ENCODE assay signal across 8 cellular contexts in genomic region chr19:41364546-41365391, GRCh38. TPM values are rescaled to one million over a fixed set of nuclear protein-coding genes. Genes with fewer than 3 reads are reported as not detected.
DNase-seq lines count a peak whose midpoint lies in the region; ATAC-seq, FAIRE-seq and TF ChIP-seq lines count a peak whose summit lies in the region.

No MANE protein-coding gene starts in this region.

- peaks cover 26 to 35% (median 30%) of the 10 kb centered on the region in 3 donors for H3K4me1 Mint-ChIP-seq in T-cell

- H3K4me3 Mint-ChIP-seq in T-cell: peak overlapping the region; percentile 83 to 94 (median 89)

- H3K27me3 ChIP-seq in foreskin keratinocyte (no peaks in the 10 kb centered on the region), skeletal muscle tissue (ENCODE audit: control insufficient read depth in 3 of 3, insufficient read depth in 3 of 3, low read length in 3 of 3) (no peaks in the 10 kb centered on the region)

- H3K27ac ChIP-seq in foreskin keratinocyte (peak overlapping the region; percentile 71), skeletal muscle tissue (ENCODE audit: low read depth, low read length) (peak overlapping the region; percentile 97)

- peak; percentile 71 for DNase-seq in DMS53 (lab: John Stamatoyannopoulos, UW)
- no peak for DNase-seq in DMS53 treated with DMSO at 0.1 percent for 48 hours (lab: John Stamatoyannopoulos, UW; ENCODE audit: unreplicated experiment)
- no peak for DNase-seq in T-cell
- DNase-seq in foreskin keratinocyte: no peak
- DNase-seq in COLO829 (ENCODE audit: low spot score): no peak
- no peak for DNase-seq in H54 (ENCODE audit: insufficient read length, low spot score)
- no peak for DNase-seq in DMS79 (lab: John Stamatoyannopoulos, UW)

- TF ChIP-seq CTCF in foreskin keratinocyte (conservative IDR thresholded peaks at IDR 0.05): no peak

- H3K27me3 Mint-ChIP-seq in T-cell: no peaks in the 10 kb centered on the region

- H3K27ac Mint-ChIP-seq in T-cell: peak overlapping the region; percentile 98 to 100

- H3K4me1 ChIP-seq in foreskin keratinocyte: peaks cover 15% of the 10 kb centered on the region
- peaks cover 11 to 17% (median 13%) of the 10 kb centered on the region in 3 donors for H3K4me1 ChIP-seq in skeletal muscle tissue (ENCODE audit: control insufficient read depth in 3 of 3, insufficient read depth in 3 of 3, low read length in 3 of 3)

- H3K4me3 ChIP-seq in skeletal muscle tissue (ENCODE audit: low read length in 3 of 3): peak overlapping the region; percentile 96 to 99 (median 98)

- POLR2A ChIA-PET in T-cell (lab: Charles Lee): interaction anchor here (0.6 to 2.7 kb wide), 14 partner anchors 9 to 899 kb away, joined by 3 to 49 read pairs (median 4); partner anchors contain the start of genes BLVRB (in 1 of the 2), HNRNPUL1 (in 1 of the 2) and TGFB1 (in 1 of the 2)

- TF ChIP-seq POLR2A in H54 (IDR thresholded peaks at IDR 0.05; ENCODE audit: low read depth, low read length): no peak

- ATAC-seq in T-cell (replicated peaks in 1 of 4) (no peak), foreskin keratinocyte (no peak)

- no peaks in the 10 kb centered on the region for H3K9me3 Mint-ChIP-seq in T-cell

- H3K9ac ChIP-seq in skeletal muscle tissue (ENCODE audit: low read depth in 1 of 3, low read length in 3 of 3): peak overlapping the region; percentile 89 to 96 (median 94)

- CTCF ChIA-PET in T-cell (lab: Charles Lee): interaction anchor here in 1 of 2 donors (0.5 to 3.0 kb wide), 16 partner anchors 8 to 1078 kb away, joined by 3 to 17 read pairs (median 4); partner anchors contain the start of gene DMAC2

- no peaks in the 10 kb centered on the region for H3K9me3 ChIP-seq in skeletal muscle tissue (ENCODE audit: control insufficient read depth in 3 of 3, low read length in 3 of 3)

- no peaks in the 10 kb centered on the region for H3K36me3 Mint-ChIP-seq in T-cell

- no peaks in the 10 kb centered on the region for H3K36me3 ChIP-seq in skeletal muscle tissue (ENCODE audit: control insufficient read depth in 3 of 3, insufficient read depth in 3 of 3, low read length in 3 of 3)

- no peak for FAIRE-seq in H54 (lab: Jason Lieb, UNC)

RNA-seq across cellular contexts. Expression of gene B9D2, which starts 0.8 kb away (rescaled TPM):
- total RNA-seq in T-cell: 10 to 100 TPM; 15.3 to 27.9 (median 16.4) TPM
- 4.4 and 5.8 TPM in 2 replicates for total RNA-seq in foreskin keratinocyte
- polyA plus RNA-seq in foreskin keratinocyte: 6.7 and 8.5 TPM in 2 replicates
- total RNA-seq in skeletal muscle tissue: 2.1 TPM

RNA-seq across cellular contexts. Expression of gene TGFB1, which starts 11.0 kb away (rescaled TPM):
- total RNA-seq in T-cell (100 to 1,000 TPM; 170 to 412 (median 206) TPM), foreskin keratinocyte (26.8 and 26.9 TPM in 2 replicates), skeletal muscle tissue (3.1 TPM)
- 51.3 and 52.5 TPM in 2 replicates for polyA plus RNA-seq in foreskin keratinocyte

RNA-seq across cellular contexts. Expression of gene TMEM91, which starts 11.6 kb away (rescaled TPM):
- total RNA-seq in T-cell: 10 to 100 TPM in 3 of 5 donors, 1 to 10 TPM in 2; 9.9 to 14.7 (median 13.2) TPM
- total RNA-seq in foreskin keratinocyte: 3.2 and 4.0 TPM in 2 replicates
- 3.8 and 4.9 TPM in 2 replicates for polyA plus RNA-seq in foreskin keratinocyte
- 2.1 TPM for total RNA-seq in skeletal muscle tissue

RNA-seq across cellular contexts. Expression of gene EXOSC5, which starts 32.4 kb away (rescaled TPM):
- total RNA-seq in T-cell (10 to 100 TPM; 12.4 to 32.8 (median 27.1) TPM), foreskin keratinocyte (19.6 and 22.7 TPM in 2 replicates), skeletal muscle tissue (13.0 TPM)
- 30.2 and 35.9 TPM in 2 replicates for polyA plus RNA-seq in foreskin keratinocyte

RNA-seq across cellular contexts. Expression of gene BCKDHA, which starts 32.8 kb away (rescaled TPM):
- 10 to 100 TPM; 13.0 to 28.6 (median 27.0) TPM for total RNA-seq in T-cell
- 15.9 and 18.7 TPM in 2 replicates for total RNA-seq in foreskin keratinocyte
- 16.9 and 18.6 TPM in 2 replicates for polyA plus RNA-seq in foreskin keratinocyte
- 46.4 TPM for total RNA-seq in skeletal muscle tissue
